In the genomic region with DNA sequence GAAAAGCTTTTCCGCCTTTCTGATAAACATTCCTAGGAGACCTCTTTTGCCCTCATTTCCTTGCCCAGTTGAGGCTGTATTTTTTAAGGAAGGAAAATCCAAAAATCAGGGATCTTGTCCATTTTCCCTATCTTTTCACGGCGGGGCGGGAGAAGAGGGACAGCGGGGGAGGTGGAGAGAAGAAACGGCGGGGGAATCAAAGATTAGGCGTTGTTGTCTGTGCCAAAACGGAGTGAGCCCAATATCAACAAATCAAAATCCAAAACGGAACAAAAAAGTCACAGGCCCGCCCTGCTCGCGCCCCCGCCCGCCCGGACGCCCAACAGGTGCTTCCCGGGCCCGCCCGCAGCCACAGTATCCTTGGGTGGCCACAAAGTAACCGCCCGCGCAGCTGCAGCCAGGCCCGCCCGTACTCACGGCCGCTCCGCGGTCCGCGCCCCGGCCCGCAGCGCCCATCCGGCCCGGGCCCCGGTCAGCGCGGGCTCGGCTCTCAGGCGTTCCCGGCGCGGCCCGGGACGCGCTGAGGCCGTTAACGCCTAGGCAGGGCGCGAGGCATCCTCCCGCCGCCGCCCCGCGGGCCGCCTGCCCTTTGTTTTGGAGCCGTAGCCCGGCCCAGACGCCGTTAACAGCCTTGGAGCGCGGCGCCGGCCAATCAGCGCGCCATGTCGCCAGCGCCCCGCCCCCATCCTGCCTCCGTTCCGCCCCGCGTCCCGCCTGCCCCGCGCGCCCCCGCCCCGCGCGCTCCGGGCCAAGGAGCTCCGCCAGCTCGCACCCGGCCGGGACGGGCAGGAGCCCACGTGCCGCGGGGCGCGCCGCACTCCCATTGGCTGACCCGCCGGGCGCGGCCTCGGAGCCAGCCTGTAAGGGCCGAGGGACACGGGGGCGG, we compare ENCODE assay signal across 8 cellular contexts. TPM values are rescaled to one million over a fixed set of nuclear protein-coding genes. Genes with fewer than 3 reads are reported as not detected.
DNase-seq lines count a peak whose midpoint lies in the region; ATAC-seq, FAIRE-seq and TF ChIP-seq lines count a peak whose summit lies in the region.

A gene with protein sequence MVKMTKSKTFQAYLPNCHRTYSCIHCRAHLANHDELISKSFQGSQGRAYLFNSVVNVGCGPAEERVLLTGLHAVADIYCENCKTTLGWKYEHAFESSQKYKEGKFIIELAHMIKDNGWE (minus strand): TSS at position 597 of the 886 bp plus-strand sequence. CDS start 25,050 bp downstream, outside the sequence.

- FAIRE-seq in A549 (lab: Jason Lieb, UNC) = no peak

- H3K4me1 ChIP-seq in A549 = peaks cover 4% of the 10 kb centered on the region; the same call in 1 of the 3 replicates
- no peaks in the 10 kb centered on the region for H3K4me1 ChIP-seq in breast epithelium
- peaks cover 11% of the 10 kb centered on the region for H3K4me1 ChIP-seq in skeletal muscle satellite cell (ENCODE audit: control insufficient read depth, insufficient read depth, low read length)

- H3K27ac ChIP-seq in A549 (peak within 1 kb of the TSS in 1 of 2 experiments; percentile 77; a peak in 3 of 6 replicates), VCaP (peak within 1 kb of the TSS; percentile 83), breast epithelium (peak within 1 kb of the TSS; percentile 59 to 70)

- H3K9me3 ChIP-seq in A549 = no peaks in the 10 kb centered on the region
- H3K9me3 ChIP-seq in breast epithelium = no peaks in the 10 kb centered on the region
- H3K9me3 ChIP-seq in iPS-18c (ENCODE audit: control insufficient read depth, insufficient read depth, low read length) = no peaks in the 10 kb centered on the region
- no peaks in the 10 kb centered on the region for H3K9me3 ChIP-seq in skeletal muscle satellite cell (replicated peaks; ENCODE audit: low read length)

- TF ChIP-seq CTCF in A549 (IDR thresholded peaks at IDR 0.05) (no peak), VCaP (conservative IDR thresholded peaks at IDR 0.05) (no peak), breast epithelium (IDR thresholded peaks at IDR 0.05) (no peak)

- no peak for TF ChIP-seq EP300 in A549 (IDR thresholded peaks at IDR 0.05)

- POLR2A ChIA-PET in A549 (lab: Yijun Ruan, JAX) = interaction anchor here (0.6 to 1.8 kb wide), 8 partner anchors 9 to 210 kb away, joined by 3 to 15 read pairs (median 3); partner anchors contain the start of gene MAPK1

- TF ChIP-seq POLR2A in A549 (IDR thresholded peaks at IDR 0.05; ENCODE audit: low read length) = peak; percentile 49
- TF ChIP-seq POLR2A in breast epithelium (IDR thresholded peaks at IDR 0.05) = no peak

- H3K36me3 ChIP-seq in breast epithelium = no peaks in the 10 kb centered on the region
- no peaks in the 10 kb centered on the region for H3K36me3 ChIP-seq in skeletal muscle satellite cell (ENCODE audit: insufficient read depth, low read length)

- peak within 1 kb of the TSS; percentile 82 for H3K4me2 ChIP-seq in A549
- H3K4me2 ChIP-seq in skeletal muscle satellite cell (ENCODE audit: low read length) = peak within 1 kb of the TSS; percentile 95

- WGBS in A549 (ENCODE audit: missing lambda C conversion rate) = 1% methylated on average over 17 of the region's 102 CpGs

- TF ChIP-seq RAD21 in A549 (conservative IDR thresholded peaks at IDR 0.05 in 1 of 2, IDR thresholded peaks at IDR 0.05 in 1 of 2) = no peak

- H3K4me3 ChIP-seq in A549 (peak within 1 kb of the TSS; percentile 48), breast epithelium (peak within 1 kb of the TSS; percentile 50 to 70 (median 70)), iPS-18c (ENCODE audit: insufficient read depth, low read depth, low read length) (peak within 1 kb of the TSS; percentile 72), skeletal muscle satellite cell (ENCODE audit: low read length) (peak within 1 kb of the TSS; percentile 89)

- H3K9ac ChIP-seq in skeletal muscle satellite cell (ENCODE audit: low read depth, low read length) = peak within 1 kb of the TSS; percentile 75

- DNase-seq in A549 (ENCODE audit: low read depth in 1 of 2, low spot score in 1 of 2) = peak; percentile 77 to 94
- peak; percentile 85 for DNase-seq in NCI-H2196 (lab: John Stamatoyannopoulos, UW; ENCODE audit: unreplicated experiment)
- DNase-seq in breast epithelium (ENCODE audit: low spot score in 2 of 2) = peak; percentile 95 to 96

- intact Hi-C loops in breast epithelium (cut with DNase I; ENCODE audit: low total_unique reads) = no loop called here

- peak; percentile 95 to 96 for ATAC-seq in A549
- peak; percentile 71 for ATAC-seq in GM18861 (IDR thresholded peaks at IDR 0.05; ENCODE audit: unreplicated experiment)
- peak; percentile 75 for ATAC-seq in HG03095 (IDR thresholded peaks at IDR 0.05; ENCODE audit: unreplicated experiment)

- CTCF ChIA-PET in A549 (lab: Yijun Ruan, JAX) = no interaction called here

- H3K27me3 ChIP-seq in breast epithelium (no peaks in the 10 kb centered on the region), skeletal muscle satellite cell (ENCODE audit: control insufficient read depth, insufficient read depth, low read length) (peaks cover 12% of the 10 kb centered on the region)

TF ChIP-seq in A549, 52 proteins besides CTCF, POLR2A, EP300 and RAD21 (continues in another document):
- TF ChIP-seq ZC3H11A (IDR thresholded peaks at IDR 0.05) (no peak), KDM5A (IDR thresholded peaks at IDR 0.05) (no peak), ELK1 (IDR thresholded peaks at IDR 0.05; ENCODE audit: low read depth, low read length) (no peak), JUNB (IDR thresholded peaks at IDR 0.05) (no peak), GATA3 (IDR thresholded peaks at IDR 0.05; ENCODE audit: borderline replicate concordance) (no peak), RFX5 (IDR thresholded peaks at IDR 0.05) (no peak), NFE2L2 (conservative IDR thresholded peaks at IDR 0.05; ENCODE audit: low read length) (no peak), MAZ (IDR thresholded peaks at IDR 0.05; ENCODE audit: borderline replicate concordance, low read depth, low read length) (no peak), POLR2AphosphoS2 (conservative IDR thresholded peaks at IDR 0.05; ENCODE audit: low read length) (no peak), BHLHE40 (IDR thresholded peaks at IDR 0.05; ENCODE audit: low read depth, low read length) (no peak), TFCP2L1 (CRISPR knock-in tag; IDR thresholded peaks at IDR 0.05) (no peak), CBX8 (IDR thresholded peaks at IDR 0.05) (no peak), HOXB5 (CRISPR knock-in tag; IDR thresholded peaks at IDR 0.05) (no peak), HEYL (CRISPR knock-in tag; IDR thresholded peaks at IDR 0.05) (no peak), EHF (CRISPR knock-in tag; IDR thresholded peaks at IDR 0.05) (no peak), SREBF2 (IDR thresholded peaks at IDR 0.05) (no peak), PHF8 (IDR thresholded peaks at IDR 0.05; ENCODE audit: borderline replicate concordance, low read depth) (peak; percentile 20; the same call in 1 of the 2 replicates), RCOR1 (IDR thresholded peaks at IDR 0.05; ENCODE audit: low read depth, low read length) (no peak), HOXA7 (CRISPR knock-in tag; IDR thresholded peaks at IDR 0.05) (no peak), HES2 (IDR thresholded peaks at IDR 0.05) (no peak), JUN (IDR thresholded peaks at IDR 0.05) (peak in 1 of 2 experiments; percentile 33; a peak in 1 of 5 replicates), FOSB (CRISPR knock-in tag; IDR thresholded peaks at IDR 0.05) (no peak), RNF2 (IDR thresholded peaks at IDR 0.05; ENCODE audit: borderline replicate concordance, low read depth) (no peak)
- TF ChIP-seq, protein P1, sequence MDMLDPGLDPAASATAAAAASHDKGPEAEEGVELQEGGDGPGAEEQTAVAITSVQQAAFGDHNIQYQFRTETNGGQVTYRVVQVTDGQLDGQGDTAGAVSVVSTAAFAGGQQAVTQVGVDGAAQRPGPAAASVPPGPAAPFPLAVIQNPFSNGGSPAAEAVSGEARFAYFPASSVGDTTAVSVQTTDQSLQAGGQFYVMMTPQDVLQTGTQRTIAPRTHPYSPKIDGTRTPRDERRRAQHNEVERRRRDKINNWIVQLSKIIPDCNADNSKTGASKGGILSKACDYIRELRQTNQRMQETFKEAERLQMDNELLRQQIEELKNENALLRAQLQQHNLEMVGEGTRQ (IDR thresholded peaks at IDR 0.05) = no peak
- TF ChIP-seq, protein P2, sequence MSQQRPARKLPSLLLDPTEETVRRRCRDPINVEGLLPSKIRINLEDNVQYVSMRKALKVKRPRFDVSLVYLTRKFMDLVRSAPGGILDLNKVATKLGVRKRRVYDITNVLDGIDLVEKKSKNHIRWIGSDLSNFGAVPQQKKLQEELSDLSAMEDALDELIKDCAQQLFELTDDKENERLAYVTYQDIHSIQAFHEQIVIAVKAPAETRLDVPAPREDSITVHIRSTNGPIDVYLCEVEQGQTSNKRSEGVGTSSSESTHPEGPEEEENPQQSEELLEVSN (IDR thresholded peaks at IDR 0.05; ENCODE audit: borderline replicate concordance, low read depth) = peak; percentile 99
- TF ChIP-seq, protein P3, sequence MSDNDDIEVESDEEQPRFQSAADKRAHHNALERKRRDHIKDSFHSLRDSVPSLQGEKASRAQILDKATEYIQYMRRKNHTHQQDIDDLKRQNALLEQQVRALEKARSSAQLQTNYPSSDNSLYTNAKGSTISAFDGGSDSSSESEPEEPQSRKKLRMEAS (IDR thresholded peaks at IDR 0.05) = peak; percentile 96

RNA-seq across cellular contexts. Expression of the gene that starts here (rescaled TPM):
- 0.59 and 0.65 TPM in 2 replicates for polyA plus RNA-seq in A549 (2011; rRNA removed)
- 0.19 and 0.28 TPM in 2 replicates for polyA plus RNA-seq in A549 (2012; cell fraction: cytosol; rRNA removed)
- 0.35 and 0.42 TPM in 2 replicates for polyA plus RNA-seq in A549 (2012; cell fraction: nucleus; rRNA removed)
- polyA plus RNA-seq in A549 (2017; fragmentation: RNase III; extraction: RNeasy Plus Mini Kit Qiagen cat#74134 plus additional on column Dnase treatment) = 0.07 to 0.36 TPM (median 0.22 TPM) in 3 replicates
- 0.29 and 0.62 TPM in 2 replicates for polyA minus RNA-seq in A549 (2011; rRNA and poly(A)+ RNA removed)
- 1 to 10 TPM; 7.8 to 8.5 (median 7.9) TPM for total RNA-seq in breast epithelium
- 0.66 TPM in 1 of 2 replicates, not detected in the other for total RNA-seq in skeletal muscle satellite cell (2012; rRNA removed)

Comparison
In these comparisons a context has a peak if more than half of its experiments do, and no peak if none do; other contexts are left out.
1. Peak in DNase-seq, ATAC-seq, H3K4me3 ChIP-seq and H3K4me2 ChIP-seq in A549; RNA of the gene not detected or under 1 TPM.